10 cellular contexts compared by ENCODE assay signal in genomic region chr3:45666729-45667440, GRCh38. TPM values are rescaled to one million over a fixed set of nuclear protein-coding genes. Genes with fewer than 3 reads are reported as not detected.
DNase-seq lines count a peak whose midpoint lies in the region; ATAC-seq and TF ChIP-seq lines count a peak whose summit lies in the region.
"Had no signal": no experiment of that assay in that cellular context is flagged by ENCODE, and none has a peak within 500 bp of the region (broad histone marks: within the 10 kb centered on the region; RNA-seq: fewer than 3 reads in every experiment).

No MANE protein-coding gene starts in this region.

- H3K36me3 Mint-ChIP-seq in activated naive CD8-positive, alpha-beta T cell treated with anti-CD3 and anti-CD28 coated beads for 36 hours = peaks cover 33% of the 10 kb centered on the region

- H3K27ac Mint-ChIP-seq in activated naive CD8-positive, alpha-beta T cell treated with anti-CD3 and anti-CD28 coated beads for 36 hours = peak overlapping the region; percentile 80

- peak; percentile 28 for DNase-seq in activated CD4-positive, alpha-beta T cell treated with anti-CD3 and anti-CD28 coated beads for 48 hours
- DNase-seq in activated CD4-positive, alpha-beta T cell treated with anti-CD3 and anti-CD28 coated beads for 4 hours = no peak
- no peak for DNase-seq in activated naive CD8-positive, alpha-beta T cell treated with anti-CD3 and anti-CD28 coated beads for 36 hours
- DNase-seq in heart right ventricle = peak; percentile 65 to 68
- no peak for DNase-seq in HPDE6-E6E7 (ENCODE audit: extremely low spot score)
- DNase-seq in OCI-M2 (lab: John Stamatoyannopoulos, UW; ENCODE audit: unreplicated experiment) = no peak
- DNase-seq: central memory CD4-positive, alpha-beta T cell; MV-4-11 had no signal

- peak overlapping the region in 1 of 5 donors; percentile 6 for H3K9ac ChIP-seq in subcutaneous abdominal adipose tissue (ENCODE audit: low read length in 5 of 5)

- WGBS in heart right ventricle, 2 donors = 35 to 46% methylated on average over 9 of the region's 9 CpGs

- intact Hi-C loops in heart right ventricle (cut with DNase I) = loop anchor here in 3 of 10 donors (10.0 kb wide), 1 partner anchor 632 kb away; no protein-coding TSS in a partner anchor

- peak overlapping the region in 8 of 10 donors; percentile 16 to 74 (median 45) for H3K27ac ChIP-seq in heart right ventricle
- peak overlapping the region; percentile 20 for H3K27ac ChIP-seq in subcutaneous abdominal adipose tissue (ENCODE audit: low read depth, low read length)

- H3K27me3 Mint-ChIP-seq in activated naive CD8-positive, alpha-beta T cell treated with anti-CD3 and anti-CD28 coated beads for 36 hours = no peaks in the 10 kb centered on the region

- no peaks in the 10 kb centered on the region for H3K9me3 ChIP-seq in heart right ventricle
- H3K9me3 ChIP-seq in subcutaneous abdominal adipose tissue (ENCODE audit: control insufficient read depth in 5 of 5, low read length in 5 of 5) = no peaks in the 10 kb centered on the region

- peaks cover 0 to 56% (median 4%) of the 10 kb centered on the region in 9 donors for H3K36me3 ChIP-seq in heart right ventricle
- peaks cover 0 to 25% (median 10%) of the 10 kb centered on the region in 5 donors for H3K36me3 ChIP-seq in subcutaneous abdominal adipose tissue (ENCODE audit: control insufficient read depth in 5 of 5, insufficient read depth in 5 of 5, low read length in 5 of 5)

- ATAC-seq in heart right ventricle (peak in 6 of 8 donors; percentile 32 to 72 (median 58)), GM18498 (IDR thresholded peaks at IDR 0.05; ENCODE audit: unreplicated experiment) (no peak)

- peaks cover 10 to 76% (median 58%) of the 10 kb centered on the region in 9 donors for H3K4me1 ChIP-seq in heart right ventricle
- peaks cover 8 to 60% (median 47%) of the 10 kb centered on the region in 5 donors for H3K4me1 ChIP-seq in subcutaneous abdominal adipose tissue (ENCODE audit: control insufficient read depth in 5 of 5, insufficient read depth in 5 of 5, low read length in 5 of 5)

- peak overlapping the region; percentile 25 for H3K4me3 Mint-ChIP-seq in activated naive CD8-positive, alpha-beta T cell treated with anti-CD3 and anti-CD28 coated beads for 36 hours

- TF ChIP-seq CTCF in heart right ventricle (IDR thresholded peaks at IDR 0.05) = no peak

- H3K4me1 Mint-ChIP-seq in activated naive CD8-positive, alpha-beta T cell treated with anti-CD3 and anti-CD28 coated beads for 36 hours = peaks cover 49% of the 10 kb centered on the region

- H3K4me3 ChIP-seq in heart right ventricle (no peak overlapping the region), subcutaneous abdominal adipose tissue (ENCODE audit: low read depth in 1 of 5, low read length in 5 of 5) (no peak overlapping the region)

- H3K9me3 Mint-ChIP-seq in activated naive CD8-positive, alpha-beta T cell treated with anti-CD3 and anti-CD28 coated beads for 36 hours = no peaks in the 10 kb centered on the region

- H3K27me3 ChIP-seq in heart right ventricle (no peaks in the 10 kb centered on the region), subcutaneous abdominal adipose tissue (ENCODE audit: control insufficient read depth in 5 of 5, insufficient read depth in 4 of 5, low read length in 5 of 5) (no peaks in the 10 kb centered on the region)

RNA-seq across cellular contexts. Expression of gene SACM1L, which starts 22.3 kb away (rescaled TPM):
- total RNA-seq in activated naive CD8-positive, alpha-beta T cell treated with anti-CD3 and anti-CD28 coated beads for 36 hours = 100 to 1,000 TPM in 1 of 2 experiments, 10 to 100 TPM in 1; 99.3 to 101 TPM
- 10 to 100 TPM; 22.2 to 28.7 (median 23.6) TPM for total RNA-seq in heart right ventricle
- polyA plus RNA-seq in heart right ventricle = 10 to 100 TPM; 15.4 to 27.5 TPM

Comparison
In these comparisons a context has a peak if more than half of its experiments do, and no peak if none do; other contexts are left out.
1. DNase-seq: peak in activated CD4-positive, alpha-beta T cell treated with anti-CD3 and anti-CD28 coated beads for 48 hours (single experiment) and heart right ventricle (2 of 2); none in activated CD4-positive, alpha-beta T cell treated with anti-CD3 and anti-CD28 coated beads for 4 hours (0 of 2), activated naive CD8-positive, alpha-beta T cell treated with anti-CD3 and anti-CD28 coated beads for 36 hours (single experiment), HPDE6-E6E7 (single experiment) and OCI-M2 (single experiment).